ENCODE assay signal across 2 cellular contexts in genomic region chr1:223885614-223886013, GRCh38.
TF ChIP-seq lines count a peak whose summit lies in the region.

No MANE protein-coding gene starts in this region.

TF ChIP-seq in liver, 16 proteins besides CTCF, POLR2A, EP300 and RAD21 (continued from another document):
- no peak for TF ChIP-seq ZBTB33 (IDR thresholded peaks at IDR 0.05)
- peak; percentile 43 for TF ChIP-seq YY1 (IDR thresholded peaks at IDR 0.05)
- no peak for TF ChIP-seq TAF1 (conservative IDR thresholded peaks at IDR 0.05)
- TF ChIP-seq ATF3 (IDR thresholded peaks at IDR 0.05), result no peak
- TF ChIP-seq REST (IDR thresholded peaks at IDR 0.05), result no peak
- no peak for TF ChIP-seq FOXA2 (IDR thresholded peaks at IDR 0.05)
- peak; percentile 33 for TF ChIP-seq SP1 (IDR thresholded peaks at IDR 0.05)
- TF ChIP-seq NR2F2 (IDR thresholded peaks at IDR 0.05), result peak; percentile 20
- peak; percentile 53 to 58 for TF ChIP-seq HNF4A (conservative IDR thresholded peaks at IDR 0.05)
- TF ChIP-seq EGR1 (IDR thresholded peaks at IDR 0.05; ENCODE audit: low read depth in 2 of 2), result no peak
TF ChIP-seq in liver: peak in this region for 6.

TF ChIP-seq in HepG2, 621 proteins besides CTCF, POLR2A, EP300 and RAD21 (continued from another document):
- no peak for TF ChIP-seq MTERF4 (CRISPR knock-in tag; IDR thresholded peaks at IDR 0.05)
- no peak for TF ChIP-seq ZNF557 (CRISPR knock-in tag; IDR thresholded peaks at IDR 0.05)
- TF ChIP-seq TERF1 (CRISPR knock-in tag; IDR thresholded peaks at IDR 0.05), result no peak
- TF ChIP-seq EZH2 (conservative IDR thresholded peaks at IDR 0.05; ENCODE audit: low read depth, low read length), result no peak
